ENCODE assay signal across 24 cellular contexts in the genomic region with DNA sequence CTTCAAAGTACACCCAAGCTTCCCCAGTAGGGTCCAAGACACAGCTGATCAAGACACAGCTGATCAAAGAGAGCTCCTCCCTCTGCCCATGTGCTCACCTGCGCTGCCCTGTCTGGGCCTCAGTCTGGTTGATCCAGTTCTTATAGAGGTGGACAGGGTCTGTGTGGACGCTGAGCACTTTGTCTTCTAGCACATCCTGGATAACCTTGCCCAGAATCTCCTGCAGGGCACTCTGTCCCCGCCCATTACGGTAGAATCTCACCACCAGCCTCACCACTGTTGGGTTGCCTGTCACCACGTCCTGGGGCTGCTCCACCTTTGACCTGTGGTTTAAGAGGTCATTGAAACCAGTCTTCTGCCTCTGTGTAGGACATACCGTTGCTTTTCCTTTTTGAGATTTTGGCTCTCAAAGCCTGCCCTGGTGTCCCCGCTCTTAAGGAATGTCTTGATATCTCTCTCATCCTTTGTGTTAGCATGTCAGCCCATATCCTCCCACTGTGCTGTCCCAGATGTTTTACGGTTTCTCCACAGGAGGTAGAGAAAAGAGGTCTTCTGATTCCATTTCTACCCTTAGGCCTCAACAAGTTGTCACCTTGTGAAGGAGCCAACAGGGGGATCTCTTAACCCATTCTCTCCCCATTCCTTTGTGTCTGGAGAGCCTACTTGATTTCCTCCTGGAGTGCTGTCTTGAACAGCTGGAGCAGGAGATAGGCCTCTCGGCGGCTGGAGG. TPM values are rescaled to one million over a fixed set of nuclear protein-coding genes. Genes with fewer than 3 reads are reported as not detected.
DNase-seq lines count a peak whose midpoint lies in the region; ATAC-seq, FAIRE-seq and TF ChIP-seq lines count a peak whose summit lies in the region.
"Had no signal": no experiment of that assay in that cellular context is flagged by ENCODE, and none has a peak within 500 bp of the region (broad histone marks: within the 10 kb centered on the region; RNA-seq: fewer than 3 reads in every experiment).

No MANE protein-coding gene starts in this region.

- no peak overlapping the region for H3K27ac Mint-ChIP-seq in activated naive CD8-positive, alpha-beta T cell treated with anti-CD3 and anti-CD28 coated beads, Interleukin-2, amount 10 ng/mL, durations not matched to agents 7 days and 5 days
- no peak overlapping the region for H3K27ac Mint-ChIP-seq in activated naive CD8-positive, alpha-beta T cell treated with anti-CD3 and anti-CD28 coated beads for 36 hours
- H3K27ac Mint-ChIP-seq: IgD-negative memory B cell had no signal

- peaks cover 40% of the 10 kb centered on the region for H3K36me3 Mint-ChIP-seq in activated naive CD8-positive, alpha-beta T cell treated with anti-CD3 and anti-CD28 coated beads, Interleukin-2, amount 10 ng/mL, durations not matched to agents 7 days and 5 days
- peaks cover 2% of the 10 kb centered on the region for H3K36me3 Mint-ChIP-seq in activated naive CD8-positive, alpha-beta T cell treated with anti-CD3 and anti-CD28 coated beads for 36 hours
- H3K36me3 Mint-ChIP-seq: IgD-negative memory B cell had no signal

- TF ChIP-seq RAD21 in K562 (CRISPR knock-in tag; conservative IDR thresholded peaks at IDR 0.05 in 1 of 2, IDR thresholded peaks at IDR 0.05 in 1 of 2) = no peak

- DNase-seq in activated naive CD8-positive, alpha-beta T cell treated with anti-CD3 and anti-CD28 coated beads, Interleukin-2, amount 10 ng/mL, durations not matched to agents 7 days and 5 days = peak; percentile 22
- no peak for DNase-seq in activated naive CD8-positive, alpha-beta T cell treated with anti-CD3 and anti-CD28 coated beads for 36 hours
- DNase-seq in K562 (ENCODE audit: extremely low read depth in 1 of 4, low spot score in 3 of 4) (no peak), mesenteric fat pad (ENCODE audit: low spot score) (peak; percentile 55), NCI-H226 (no peak)
- DNase-seq: DMS53; EL; Kasumi-1; MG63; NCI-H1417; NCI-H1694 treated with DMSO at 0.1 percent for 48 hours; NCI-H2081 treated with DMSO at 0.1 percent for 48 hours; NCI-H2171 treated with DMSO at 0.1 percent for 48 hours; NCI-H446; NK-92 treated with Interleukin-12 subunit alpha and Interleukin-12 subunit beta, amount 100 ng/mL, for 24 hours had no signal

- no peaks in the 10 kb centered on the region for H3K9me3 Mint-ChIP-seq in activated naive CD8-positive, alpha-beta T cell treated with anti-CD3 and anti-CD28 coated beads, Interleukin-2, amount 10 ng/mL, durations not matched to agents 7 days and 5 days
- H3K9me3 Mint-ChIP-seq in activated naive CD8-positive, alpha-beta T cell treated with anti-CD3 and anti-CD28 coated beads for 36 hours = no peaks in the 10 kb centered on the region
- H3K9me3 Mint-ChIP-seq: IgD-negative memory B cell had no signal

- no peak overlapping the region for H3K4me2 ChIP-seq in K562 (ENCODE audit: insufficient read depth, low read length)

- no peaks in the 10 kb centered on the region for H3K27me3 ChIP-seq in K562 (ENCODE audit: control insufficient read depth in 2 of 2, insufficient read depth in 2 of 2, low read length in 2 of 2)
- H3K27me3 ChIP-seq: MG63 had no signal

- 0 out of 5 replicates have a peak, but pooled peaks cover 0 to 3% of the 10 kb centered on the region in 2 experiments for H3K4me1 ChIP-seq in K562 (replicated peaks in 1 of 2; ENCODE audit: control insufficient read depth in 2 of 2, insufficient read depth in 2 of 2, low read length in 2 of 2)

- ATAC-seq in activated naive CD8-positive, alpha-beta T cell treated with anti-CD3 and anti-CD28 coated beads, Interleukin-2, amount 10 ng/mL, durations not matched to agents 7 days and 5 days (ENCODE audit: low read depth) = no peak
- ATAC-seq in K562 = no peak
- no peak for ATAC-seq in GM19351 (IDR thresholded peaks at IDR 0.05; ENCODE audit: unreplicated experiment)
- ATAC-seq: Panc1, SK-N-SH treated with all-trans-retinoic acid at 6 μM for 48 hours had no signal

- no peaks in the 10 kb centered on the region; the same call in 1 of the 2 replicates for H3K9me3 ChIP-seq in K562 (replicated peaks; ENCODE audit: control insufficient read depth, insufficient read depth, low read depth, low read length)
- H3K9me3 ChIP-seq: MG63 had no signal

- WGBS in K562 (ENCODE audit: insufficient coverage, low coverage, missing lambda C conversion rate) = 71% methylated on average over 10 of the region's 10 CpGs

- H3K36me3 ChIP-seq in K562 (ENCODE audit: control insufficient read depth, insufficient read depth, low read length) = peaks cover 54% of the 10 kb centered on the region

- no peaks in the 10 kb centered on the region; the same call in 1 of the 2 replicates for H4K20me1 ChIP-seq in K562 (replicated peaks; ENCODE audit: control insufficient read depth, insufficient read depth, low read length)

- H3K79me2 ChIP-seq in K562 (ENCODE audit: control insufficient read depth, insufficient read depth, low read length) = no peaks in the 10 kb centered on the region

- H3K4me3 Mint-ChIP-seq in activated naive CD8-positive, alpha-beta T cell treated with anti-CD3 and anti-CD28 coated beads, Interleukin-2, amount 10 ng/mL, durations not matched to agents 7 days and 5 days = peak overlapping the region; percentile 7
- H3K4me3 Mint-ChIP-seq in activated naive CD8-positive, alpha-beta T cell treated with anti-CD3 and anti-CD28 coated beads for 36 hours = no peak overlapping the region
- H3K4me3 Mint-ChIP-seq: IgD-negative memory B cell had no signal

- H2AFZ ChIP-seq in K562 (ENCODE audit: low read depth, low read length) = no peak overlapping the region

- no peak for TF ChIP-seq POLR2A in K562 (conservative IDR thresholded peaks at IDR 0.05)

- H3K9me1 ChIP-seq in K562 (ENCODE audit: control insufficient read depth, insufficient read depth, low read length) = no peaks in the 10 kb centered on the region

- no peak for TF ChIP-seq EP300 in K562 (IDR thresholded peaks at IDR 0.05; ENCODE audit: low read length)

- in situ Hi-C loops in K562 (cut with MboI) = no loop called here

- intact Hi-C loops in K562 (cut with micrococcal nuclease) = no loop called here

- H3K27ac ChIP-seq in K562 (ENCODE audit: extremely low read depth, low read depth, low read length) = no peak overlapping the region
- H3K27ac ChIP-seq: C4-2B had no signal

- H3K9ac ChIP-seq in K562 (ENCODE audit: insufficient read depth in 1 of 2, low read depth in 2 of 2, low read length in 2 of 2) = no peak overlapping the region

- peaks cover 17% of the 10 kb centered on the region for H3K4me1 Mint-ChIP-seq in activated naive CD8-positive, alpha-beta T cell treated with anti-CD3 and anti-CD28 coated beads, Interleukin-2, amount 10 ng/mL, durations not matched to agents 7 days and 5 days
- H3K4me1 Mint-ChIP-seq in activated naive CD8-positive, alpha-beta T cell treated with anti-CD3 and anti-CD28 coated beads for 36 hours = no peaks in the 10 kb centered on the region

- H3K4me3 ChIP-seq in K562 = no peak overlapping the region
- H3K4me3 ChIP-seq: MG63 had no signal

- BruUV-seq in K562 (replicated peaks; lab: Mats Ljungman, UMichigan) = no TSS peak

- TF ChIP-seq CTCF in K562 (IDR thresholded peaks at IDR 0.05 in 2 of 3, conservative IDR thresholded peaks at IDR 0.05 in 1 of 3; ENCODE audit: insufficient read depth in 2 of 3, low read depth in 1 of 3, low read length in 3 of 3) = no peak

- POLR2A ChIA-PET in activated naive CD8-positive, alpha-beta T cell treated with anti-CD3 and anti-CD28 coated beads, Interleukin-2, amount 10 ng/mL, durations not matched to agents 7 days and 5 days (lab: Charles Lee) = interaction anchor here (0.7 kb wide), 1 partner anchor 18 kb away, joined by 3 read pairs; no protein-coding TSS in a partner anchor
- POLR2A ChIA-PET in K562 (lab: Yijun Ruan, JAX) = no interaction called here

- peak; percentile 6 for FAIRE-seq in K562 (lab: Jason Lieb, UNC)
- FAIRE-seq: D721Med, H54, HTR-8/SVneo had no signal

- H3K27me3 Mint-ChIP-seq in activated naive CD8-positive, alpha-beta T cell treated with anti-CD3 and anti-CD28 coated beads, Interleukin-2, amount 10 ng/mL, durations not matched to agents 7 days and 5 days = no peaks in the 10 kb centered on the region
- H3K27me3 Mint-ChIP-seq in activated naive CD8-positive, alpha-beta T cell treated with anti-CD3 and anti-CD28 coated beads for 36 hours = no peaks in the 10 kb centered on the region
- H3K27me3 Mint-ChIP-seq: IgD-negative memory B cell had no signal

- CTCF ChIA-PET in K562 (lab: Yijun Ruan, JAX; ENCODE audit: low intra/inter-chr PET ratio) = no interaction called here

RNA-seq across cellular contexts. Expression of gene IQGAP3, which starts 33.5 kb away (rescaled TPM):
- 10 to 100 TPM; 26.1 to 30.3 TPM for total RNA-seq in activated naive CD8-positive, alpha-beta T cell treated with anti-CD3 and anti-CD28 coated beads, Interleukin-2, amount 10 ng/mL, durations not matched to agents 7 days and 5 days
- total RNA-seq in activated naive CD8-positive, alpha-beta T cell treated with anti-CD3 and anti-CD28 coated beads for 36 hours = 10 to 100 TPM; 13.5 to 14.9 TPM
- 82.6 and 114 TPM in 2 replicates for total RNA-seq in K562 (2011; cell fraction: chromatin; rRNA removed; ENCODE audit: low replicate concordance)
- 58.8 and 62.5 TPM in 2 replicates for total RNA-seq in K562 (2011; cell fraction: nucleolus; rRNA removed)
- total RNA-seq in K562 (2011; cell fraction: nucleoplasm; rRNA removed) = 60.2 and 63.7 TPM in 2 replicates
- 10.5 and 14.4 TPM in 2 replicates for total RNA-seq in K562 (2014; rRNA removed)
- total RNA-seq in K562 (2014; rRNA removed; fragmentation: Illumina TruSeq; extraction: Trizol) = 6.4 and 8.4 TPM in 2 replicates
- total RNA-seq in K562 (2015; rRNA removed; fragmentation: Illumina TruSeq; extraction: Trizol) = 9.2 and 10.8 TPM in 2 replicates
- 14.1 and 16.6 TPM in 2 replicates for total RNA-seq in K562 (2021)
- 14.1 and 32.1 TPM in 2 replicates for polyA plus RNA-seq in K562 (2011; rRNA removed)
- 9.2 and 12.7 TPM in 2 replicates for polyA plus RNA-seq in K562 (2011; cell fraction: cytosol; rRNA removed)
- 162 and 212 TPM in 2 replicates for polyA plus RNA-seq in K562 (2011; cell fraction: nucleus; rRNA removed)
- 12.9 and 29.3 TPM in 2 replicates for polyA plus RNA-seq in K562 (2012)
- polyA plus RNA-seq in K562 (2014; fragmentation: Illumina TruSeq; extraction: Trizol) = 11.0 and 11.9 TPM in 2 replicates
- 1 to 10 TPM; 1.4 TPM for polyA plus RNA-seq in K562 (2014; fragmentation: Nextera tagmentation; extraction: Ambion mirVana)
- 10.5 and 16.5 TPM in 2 replicates for polyA plus RNA-seq in K562 (2014; rRNA removed)
- 16.0 and 26.5 TPM in 2 replicates for polyA minus RNA-seq in K562 (2011; rRNA and poly(A)+ RNA removed)
- polyA minus RNA-seq in K562 (2011; cell fraction: cytosol; rRNA and poly(A)+ RNA removed) = 7.9 and 16.4 TPM in 2 replicates
- polyA minus RNA-seq in K562 (2011; cell fraction: nucleus; rRNA and poly(A)+ RNA removed) = 23.0 and 48.5 TPM in 2 replicates
- total RNA-seq in mesenteric fat pad = 0.55 TPM
- polyA plus RNA-seq: IgD-negative memory B cell had no signal

RNA-seq across cellular contexts. Expression of gene MEF2D, which starts 38.3 kb away (rescaled TPM):
- total RNA-seq in activated naive CD8-positive, alpha-beta T cell treated with anti-CD3 and anti-CD28 coated beads, Interleukin-2, amount 10 ng/mL, durations not matched to agents 7 days and 5 days = 10 to 100 TPM; 52.4 to 54.4 TPM
- total RNA-seq in activated naive CD8-positive, alpha-beta T cell treated with anti-CD3 and anti-CD28 coated beads for 36 hours = 10 to 100 TPM; 25.7 to 27.8 TPM
- total RNA-seq in K562 (2011; cell fraction: chromatin; rRNA removed; ENCODE audit: low replicate concordance) = 11.7 and 23.2 TPM in 2 replicates
- 10.0 and 13.7 TPM in 2 replicates for total RNA-seq in K562 (2011; cell fraction: nucleolus; rRNA removed)
- total RNA-seq in K562 (2011; cell fraction: nucleoplasm; rRNA removed) = 14.1 and 18.8 TPM in 2 replicates
- total RNA-seq in K562 (2014; rRNA removed) = 5.4 and 6.5 TPM in 2 replicates
- 1.3 and 1.7 TPM in 2 replicates for total RNA-seq in K562 (2014; rRNA removed; fragmentation: Illumina TruSeq; extraction: Trizol)
- 2.6 and 2.7 TPM in 2 replicates for total RNA-seq in K562 (2015; rRNA removed; fragmentation: Illumina TruSeq; extraction: Trizol)
- 13.8 and 19.5 TPM in 2 replicates for total RNA-seq in K562 (2021)
- polyA plus RNA-seq in K562 (2011; rRNA removed) = 2.2 and 4.6 TPM in 2 replicates
- polyA plus RNA-seq in K562 (2011; cell fraction: cytosol; rRNA removed) = 3.8 and 6.0 TPM in 2 replicates
- 8.5 and 14.0 TPM in 2 replicates for polyA plus RNA-seq in K562 (2011; cell fraction: nucleus; rRNA removed)
- 8.7 and 11.3 TPM in 2 replicates for polyA plus RNA-seq in K562 (2012)
- polyA plus RNA-seq in K562 (2014; fragmentation: Illumina TruSeq; extraction: Trizol) = 5.0 and 8.2 TPM in 2 replicates
- polyA plus RNA-seq in K562 (2014; fragmentation: Nextera tagmentation; extraction: Ambion mirVana) = under 1 TPM; 0.10 TPM
- 6.0 and 8.2 TPM in 2 replicates for polyA plus RNA-seq in K562 (2014; rRNA removed)
- 2.8 and 3.4 TPM in 2 replicates for polyA minus RNA-seq in K562 (2011; rRNA and poly(A)+ RNA removed)
- 3.1 and 5.6 TPM in 2 replicates for polyA minus RNA-seq in K562 (2011; cell fraction: cytosol; rRNA and poly(A)+ RNA removed)
- polyA minus RNA-seq in K562 (2011; cell fraction: nucleus; rRNA and poly(A)+ RNA removed) = 4.6 and 7.7 TPM in 2 replicates
- total RNA-seq in mesenteric fat pad = 38.7 TPM

RNA-seq across cellular contexts. Expression of gene TTC24, which starts 40.6 kb away (rescaled TPM):
- total RNA-seq in activated naive CD8-positive, alpha-beta T cell treated with anti-CD3 and anti-CD28 coated beads, Interleukin-2, amount 10 ng/mL, durations not matched to agents 7 days and 5 days = 10 to 100 TPM; 22.7 to 24.1 TPM
- total RNA-seq in activated naive CD8-positive, alpha-beta T cell treated with anti-CD3 and anti-CD28 coated beads for 36 hours = 10 to 100 TPM; 18.7 to 19.6 TPM
- total RNA-seq in K562 (2011; cell fraction: chromatin; rRNA removed; ENCODE audit: low replicate concordance) = not detected in 2 replicates
- total RNA-seq in K562 (2011; cell fraction: nucleolus; rRNA removed) = not detected in 2 replicates
- total RNA-seq in K562 (2011; cell fraction: nucleoplasm; rRNA removed) = not detected in 2 replicates
- total RNA-seq in K562 (2014; rRNA removed) (not detected in 2 replicates), K562 (2014; rRNA removed; fragmentation: Illumina TruSeq; extraction: Trizol) (not detected in 2 replicates), K562 (2015; rRNA removed; fragmentation: Illumina TruSeq; extraction: Trizol) (not detected in 2 replicates), K562 (2021) (not detected in 2 replicates), mesenteric fat pad (not detected)
- polyA plus RNA-seq in K562 (2011; rRNA removed) (not detected in 2 replicates), K562 (2014; fragmentation: Illumina TruSeq; extraction: Trizol) (not detected in 2 replicates), K562 (2014; fragmentation: Nextera tagmentation; extraction: Ambion mirVana) (not detected), K562 (2014; rRNA removed) (not detected in 2 replicates)
- polyA plus RNA-seq in K562 (2011; cell fraction: cytosol; rRNA removed) = not detected in 2 replicates
- polyA plus RNA-seq in K562 (2011; cell fraction: nucleus; rRNA removed) = not detected in 2 replicates
- not detected in 2 replicates for polyA plus RNA-seq in K562 (2012)
- not detected in 2 replicates for polyA minus RNA-seq in K562 (2011; rRNA and poly(A)+ RNA removed)
- polyA minus RNA-seq in K562 (2011; cell fraction: cytosol; rRNA and poly(A)+ RNA removed) = not detected in 2 replicates
- polyA minus RNA-seq in K562 (2011; cell fraction: nucleus; rRNA and poly(A)+ RNA removed) = not detected in 2 replicates
- total RNA-seq: A172 had no signal

RNA-seq across cellular contexts. Expression of gene NAXE, which starts 52.7 kb away (rescaled TPM):
- 10 to 100 TPM; 53.8 TPM for total RNA-seq in activated naive CD8-positive, alpha-beta T cell treated with anti-CD3 and anti-CD28 coated beads, Interleukin-2, amount 10 ng/mL, durations not matched to agents 7 days and 5 days
- 10 to 100 TPM; 65.9 to 68.2 TPM for total RNA-seq in activated naive CD8-positive, alpha-beta T cell treated with anti-CD3 and anti-CD28 coated beads for 36 hours
- 43.8 and 126 TPM in 2 replicates for total RNA-seq in K562 (2011; cell fraction: chromatin; rRNA removed; ENCODE audit: low replicate concordance)
- 112 and 139 TPM in 2 replicates for total RNA-seq in K562 (2011; cell fraction: nucleolus; rRNA removed)
- 102 TPM in 2 replicates for total RNA-seq in K562 (2011; cell fraction: nucleoplasm; rRNA removed)
- total RNA-seq in K562 (2014; rRNA removed) (122 and 150 TPM in 2 replicates), K562 (2014; rRNA removed; fragmentation: Illumina TruSeq; extraction: Trizol) (76.6 and 99.9 TPM in 2 replicates), K562 (2015; rRNA removed; fragmentation: Illumina TruSeq; extraction: Trizol) (90.0 and 93.1 TPM in 2 replicates), K562 (2021) (112 and 113 TPM in 2 replicates), mesenteric fat pad (55.1 TPM)
- polyA plus RNA-seq in K562 (2011; rRNA removed) (38.4 and 66.9 TPM in 2 replicates), K562 (2014; fragmentation: Illumina TruSeq; extraction: Trizol) (136 and 137 TPM in 2 replicates), K562 (2014; fragmentation: Nextera tagmentation; extraction: Ambion mirVana) (10 to 100 TPM; 27.3 to 38.2 TPM), K562 (2014; rRNA removed) (77.2 and 85.8 TPM in 2 replicates)
- polyA plus RNA-seq in K562 (2011; cell fraction: cytosol; rRNA removed) = 81.6 and 136 TPM in 2 replicates
- polyA plus RNA-seq in K562 (2011; cell fraction: nucleus; rRNA removed) = 82.3 and 92.2 TPM in 2 replicates
- 106 and 111 TPM in 2 replicates for polyA plus RNA-seq in K562 (2012)
- polyA minus RNA-seq in K562 (2011; rRNA and poly(A)+ RNA removed) = 31.2 and 45.6 TPM in 2 replicates
- polyA minus RNA-seq in K562 (2011; cell fraction: cytosol; rRNA and poly(A)+ RNA removed) = 23.6 and 34.6 TPM in 2 replicates
- polyA minus RNA-seq in K562 (2011; cell fraction: nucleus; rRNA and poly(A)+ RNA removed) = 40.1 and 65.3 TPM in 2 replicates

Comparison
In these comparisons a context has a peak if more than half of its experiments do, and no peak if none do; other contexts are left out.
1. DNase-seq: peak in activated naive CD8-positive, alpha-beta T cell treated with anti-CD3 and anti-CD28 coated beads, Interleukin-2, amount 10 ng/mL, durations not matched to agents 7 days and 5 days (single experiment) and mesenteric fat pad (single experiment); none in activated naive CD8-positive, alpha-beta T cell treated with anti-CD3 and anti-CD28 coated beads for 36 hours (single experiment), K562 (0 of 4) and NCI-H226 (single experiment).
2. RNA of gene TTC24, which starts 40.6 kb away (total RNA-seq): 22.7 to 24.1 TPM in activated naive CD8-positive, alpha-beta T cell treated with anti-CD3 and anti-CD28 coated beads, Interleukin-2, amount 10 ng/mL, durations not matched to agents 7 days and 5 days and 18.7 to 19.6 TPM in activated naive CD8-positive, alpha-beta T cell treated with anti-CD3 and anti-CD28 coated beads for 36 hours; not detected in mesenteric fat pad (single experiment) and not detected in K562; every median in the first group is over 10 times any median in the second.